In genomic region chr16:3577302-3577752, GRCh38 we compare ENCODE assay signal across 8 cellular contexts. TPM values are rescaled to one million over a fixed set of nuclear protein-coding genes. Genes with fewer than 3 reads are reported as not detected.
DNase-seq lines count a peak whose midpoint lies in the region; TF ChIP-seq lines count a peak whose summit lies in the region.

Gene NLRC3 (minus strand): TSS chr16:3577403. CDS start chr16:3565036, 12,367 bp downstream.

- H3K4me1 ChIP-seq in OCI-LY7 (ENCODE audit: insufficient read depth, low read length, poor library complexity, severe bottlenecking) (peaks cover 69% of the 10 kb centered on the region), neuronal stem cell (ENCODE audit: control insufficient read depth in 2 of 2, insufficient read depth in 1 of 2, low read depth in 1 of 2, low read length in 2 of 2) (peaks cover 8 to 12% of the 10 kb centered on the region in 2 donors)

- no peaks in the 10 kb centered on the region for H3K9me3 ChIP-seq in OCI-LY7 (ENCODE audit: low read length)
- peaks cover 0 to 2% of the 10 kb centered on the region in 2 donors for H3K9me3 ChIP-seq in neuronal stem cell (replicated peaks in 1 of 2; ENCODE audit: control insufficient read depth in 2 of 2, insufficient read depth in 1 of 2, low read depth in 1 of 2, low read length in 2 of 2)

- CTCF ChIA-PET in GM10248 (lab: Yijun Ruan, JAX): no interaction called here
- CTCF ChIA-PET in OCI-LY7 (lab: Charles Lee; ENCODE audit: unreplicated experiment): no interaction called here

- H3K23ac ChIP-seq in neuronal stem cell (ENCODE audit: low read depth, low read length, poor library complexity): no peak within 1 kb of the TSS

- H3K4me3 ChIP-seq in OCI-LY7 (ENCODE audit: low read depth, low read length, poor library complexity, severe bottlenecking) (peak within 1 kb of the TSS; percentile 71), neuronal stem cell (ENCODE audit: low read length in 2 of 2) (no peak within 1 kb of the TSS)

- H2BK15ac ChIP-seq in neuronal stem cell (ENCODE audit: low read length): no peak within 1 kb of the TSS

- H3K27me3 ChIP-seq in neuronal stem cell (ENCODE audit: control insufficient read depth in 3 of 3, insufficient read depth in 3 of 3, low read depth in 1 of 3, low read length in 3 of 3): no peaks in the 10 kb centered on the region

- peak within 1 kb of the TSS; percentile 94 for H3K27ac ChIP-seq in OCI-LY7 (ENCODE audit: low read depth, low read length, poor library complexity, severe bottlenecking)
- H3K27ac ChIP-seq in neuronal stem cell (replicated peaks; ENCODE audit: low read length): no peak within 1 kb of the TSS

- H3K4me2 ChIP-seq in OCI-LY7 (ENCODE audit: low read length) (peak within 1 kb of the TSS; percentile 68), neuronal stem cell (ENCODE audit: insufficient read depth, low read length, poor library complexity, severe bottlenecking) (no peak within 1 kb of the TSS)

- H3K36me3 ChIP-seq in OCI-LY7 (ENCODE audit: insufficient read depth, low read length): peaks cover 51% of the 10 kb centered on the region
- H3K36me3 ChIP-seq in neuronal stem cell (replicated peaks in 1 of 2; ENCODE audit: control insufficient read depth in 2 of 2, insufficient read depth in 2 of 2, low read length in 2 of 2): peaks cover 6 to 15% of the 10 kb centered on the region in 2 donors

- TF ChIP-seq CTCF in GM10248 (IDR thresholded peaks at IDR 0.05; ENCODE audit: control extremely low read depth, extremely low read depth, low read depth, missing control alignments): no peak
- no peak for TF ChIP-seq CTCF in OCI-LY7 (conservative IDR thresholded peaks at IDR 0.05; ENCODE audit: low read length)

- H2AFZ ChIP-seq in OCI-LY7 (ENCODE audit: low read length) (no peak within 1 kb of the TSS), neuronal stem cell (ENCODE audit: low read length) (peak within 1 kb of the TSS; percentile 56)

- H3K9me2 ChIP-seq in OCI-LY7 (ENCODE audit: insufficient read depth, low read length): no peaks in the 10 kb centered on the region

- no peak within 1 kb of the TSS for H3K14ac ChIP-seq in neuronal stem cell (ENCODE audit: low read length)

- peak within 1 kb of the TSS; percentile 71 for H3K18ac ChIP-seq in neuronal stem cell (ENCODE audit: low read length)

- H2BK12ac ChIP-seq in neuronal stem cell (ENCODE audit: low read length): peak within 1 kb of the TSS; percentile 97

- peak within 1 kb of the TSS; percentile 93 for H3K4ac ChIP-seq in neuronal stem cell (ENCODE audit: low read length)

- no TSS peak for BruUV-seq in OCI-LY7 (replicated peaks; lab: Mats Ljungman, UMichigan)

- POLR2A ChIA-PET in GM10248 (lab: Yijun Ruan, JAX) (no interaction called here), OCI-LY7 (lab: Charles Lee) (interaction anchor here (0.5 to 1.0 kb wide), 3 partner anchors 45 to 443 kb away, joined by 3 to 5 read pairs (median 3); partner anchors contain the start of gene ZNF213)

- peak within 1 kb of the TSS; percentile 82 for H2BK120ac ChIP-seq in neuronal stem cell (ENCODE audit: low read depth, low read length)

- H4K91ac ChIP-seq in neuronal stem cell (ENCODE audit: low read depth, low read length, poor library complexity): no peak within 1 kb of the TSS

- no peak within 1 kb of the TSS for H2BK5ac ChIP-seq in neuronal stem cell (ENCODE audit: low read length)

- DNase-seq in GM10248 (ENCODE audit: extremely low spot score) (peak; percentile 65), OCI-LY7 (ENCODE audit: low spot score) (peak; percentile 73), activated gamma-delta T cell (lab: John Stamatoyannopoulos, UW) (peak; percentile 35), neuronal stem cell (ENCODE audit: low spot score) (no peak), NCI-H510A (lab: John Stamatoyannopoulos, UW) (no peak), AG20443 (ENCODE audit: low spot score) (no peak), NCI-H524 (lab: John Stamatoyannopoulos, UW) (no peak)
- DNase-seq in effector CD8-positive, alpha-beta T cell (lab: John Stamatoyannopoulos, UW): no peak

- no CpG with 5 or more reads among the region's 18 CpGs for WGBS in neuronal stem cell (ENCODE audit: extremely low coverage in 2 of 2, insufficient read length in 2 of 2, insufficient replicate concordance in 1 of 2), 2 donors

- H3K79me2 ChIP-seq in OCI-LY7 (ENCODE audit: insufficient read depth, low read depth, low read length): peaks cover 53% of the 10 kb centered on the region

- intact Hi-C loops in OCI-LY7 (cut with micrococcal nuclease; ENCODE audit: unreplicated experiment): no loop called here

- no peak within 1 kb of the TSS for H3K9ac ChIP-seq in neuronal stem cell (ENCODE audit: low read depth, low read length, poor library complexity)

- H3K79me1 ChIP-seq in neuronal stem cell (ENCODE audit: low read depth, low read length): peaks cover 8% of the 10 kb centered on the region

- peak within 1 kb of the TSS; percentile 43 for H4K8ac ChIP-seq in neuronal stem cell (ENCODE audit: low read depth, low read length)

- H2AK5ac ChIP-seq in neuronal stem cell (ENCODE audit: low read depth, low read length): peak within 1 kb of the TSS; percentile 93

- H4K20me1 ChIP-seq in OCI-LY7 (ENCODE audit: insufficient read depth, low read length): no peaks in the 10 kb centered on the region

RNA-seq across cellular contexts. Expression of gene NLRC3, which starts in this region (rescaled TPM):
- total RNA-seq in OCI-LY7 (2014; rRNA removed; shearing (Covaris generic)): 42.7 and 50.6 TPM in 2 replicates
- total RNA-seq in OCI-LY7 (2022): 59.4 and 74.0 TPM in 2 replicates
- 0.10 TPM for polyA plus RNA-seq in neuronal stem cell (2013, experiment 1 of 2)
- polyA plus RNA-seq in neuronal stem cell (2013, experiment 2 of 2): 0.06 TPM

Comparison
In these comparisons a context has a peak if more than half of its experiments do, and no peak if none do; other contexts are left out.
1. DNase-seq: peak in GM10248 (single experiment), OCI-LY7 (single experiment) and activated gamma-delta T cell (single experiment); none in neuronal stem cell (single experiment), effector CD8-positive, alpha-beta T cell (single experiment), NCI-H510A (single experiment), AG20443 (single experiment) and NCI-H524 (0 of 2).